In the genomic region with DNA sequence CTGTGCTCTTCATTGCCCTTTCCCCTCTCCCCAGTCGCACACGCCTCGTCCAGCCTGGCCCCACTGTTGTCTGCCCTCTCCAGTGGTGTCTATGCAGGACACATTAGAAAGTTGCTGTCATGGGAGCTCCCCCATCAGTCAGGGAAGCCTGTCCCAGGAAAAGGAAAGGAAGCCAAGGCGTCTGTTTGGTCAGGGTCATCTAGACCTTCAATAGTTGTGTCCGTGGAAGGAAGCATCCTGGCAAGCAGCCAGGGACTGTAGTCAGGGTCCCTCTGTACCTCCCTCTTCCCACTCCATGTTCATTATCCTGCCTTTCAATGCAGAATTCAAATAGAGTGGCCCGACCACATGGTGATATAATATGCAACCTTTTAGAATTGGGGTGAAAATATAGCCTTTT, we compare ENCODE assay signal across 24 cellular contexts.
A peak's percentile ranks its signal among the peaks of the same experiment; 100 is the strongest.
DNase-seq lines count a peak whose midpoint lies in the region; ATAC-seq, FAIRE-seq and TF ChIP-seq lines count a peak whose summit lies in the region.
"Had no signal": no experiment of that assay in that cellular context is flagged by ENCODE, and none has a peak within 500 bp of the region (broad histone marks: within the 10 kb centered on the region; RNA-seq: fewer than 3 reads in every experiment).

No MANE protein-coding gene starts in this region.

- H3F3A ChIP-seq in PC-3 (ENCODE audit: low read length, unreplicated experiment) = no peaks in the 10 kb centered on the region

- no peaks in the 10 kb centered on the region for H3K36me3 Mint-ChIP-seq in natural killer cell treated with Interleukin-12 subunit alpha and Interleukin-12 subunit beta and Interleukin-15 and Interleukin-18, amount 100 ng/mL, for 72 hours
- H3K36me3 Mint-ChIP-seq: CD4-positive, alpha-beta memory T cell; neural progenitor cell had no signal

- no peak overlapping the region for H3K9ac ChIP-seq in liver (ENCODE audit: low read depth in 1 of 2, low read length in 2 of 2)
- H3K9ac ChIP-seq in HepG2 (ENCODE audit: insufficient read depth, low read depth, low read length) = no peak overlapping the region
- no peak overlapping the region for H3K9ac ChIP-seq in PC-3 (ENCODE audit: low read length)
- H3K9ac ChIP-seq: neural progenitor cell had no signal

- H3K4me1 ChIP-seq in liver (ENCODE audit: control insufficient read depth in 4 of 4, insufficient read depth in 4 of 4, low read length in 3 of 4) (no peaks in the 10 kb centered on the region), HepG2 (ENCODE audit: insufficient read depth, low read length) (no peaks in the 10 kb centered on the region), RWPE2 (ENCODE audit: insufficient read depth, poor library complexity, severe bottlenecking) (no peaks in the 10 kb centered on the region), PC-3 (ENCODE audit: insufficient read depth, low read length) (no peaks in the 10 kb centered on the region)
- H3K4me1 ChIP-seq: neural progenitor cell had no signal

- DNase-seq in HepG2 (ENCODE audit: low spot score) (no peak), RWPE2 (ENCODE audit: low spot score) (peak; percentile 38), left kidney (ENCODE audit: low read depth, low spot score) (peak; percentile 39), SIG-M5 treated with dmso at 0.1 percent for 504 hours (lab: John Stamatoyannopoulos, UW; ENCODE audit: unreplicated experiment) (no peak), PC-3 (no peak)
- no peak for DNase-seq in natural killer cell treated with Interleukin-12 subunit alpha and Interleukin-12 subunit beta and Interleukin-15 and Interleukin-18, amount 100 ng/mL, for 72 hours (ENCODE audit: low spot score)
- DNase-seq: activated naive CD4-positive, alpha-beta T cell; activated T-cell treated with anti-CD3 and anti-CD28 coated beads, Interleukin-2, amount 50 U/mL, for 1 hour; CD4-positive, alpha-beta memory T cell; cortex of kidney; GDM1; mucosa of descending colon; NCI-H510A; SHP77; substantia nigra; T-helper 1 cell had no signal

- TF ChIP-seq CTCF in liver (IDR thresholded peaks at IDR 0.05; ENCODE audit: low read depth, low read length, missing input control) (no peak), HepG2 (CRISPR knock-in tag; IDR thresholded peaks at IDR 0.05) (no peak), RWPE2 (IDR thresholded peaks at IDR 0.05; ENCODE audit: poor library complexity, severe bottlenecking) (no peak), PC-3 (conservative IDR thresholded peaks at IDR 0.05; ENCODE audit: low read depth, low read length) (no peak)

- CTCF ChIA-PET in HepG2 (lab: Yijun Ruan, JAX; ENCODE audit: low intra/inter-chr PET ratio, low total read pairs) (no interaction called here), PC-3 (lab: Charles Lee) (no interaction called here)

- no peaks in the 10 kb centered on the region for H3K4me1 Mint-ChIP-seq in natural killer cell treated with Interleukin-12 subunit alpha and Interleukin-12 subunit beta and Interleukin-15 and Interleukin-18, amount 100 ng/mL, for 72 hours (ENCODE audit: low read depth in 2 of 2)
- H3K4me1 Mint-ChIP-seq: CD4-positive, alpha-beta memory T cell; GM23338; neural progenitor cell had no signal

- H3K27me3 ChIP-seq in liver (ENCODE audit: control insufficient read depth in 4 of 4, insufficient read depth in 4 of 4, low read length in 3 of 4) = no peaks in the 10 kb centered on the region
- peaks cover 3 to 10% of the 10 kb centered on the region in 2 experiments; a peak in 3 of 5 replicates for H3K27me3 ChIP-seq in HepG2 (ENCODE audit: control insufficient read depth in 1 of 2, insufficient read depth in 2 of 2, low read length in 2 of 2)
- H3K27me3 ChIP-seq in RWPE2 (ENCODE audit: insufficient read depth, poor library complexity, severe bottlenecking) = no peaks in the 10 kb centered on the region
- H3K27me3 ChIP-seq in PC-3 (ENCODE audit: low read length) = no peaks in the 10 kb centered on the region
- H3K27me3 ChIP-seq: left lung, neural progenitor cell, vagina had no signal

- no peaks in the 10 kb centered on the region for H3K36me3 ChIP-seq in liver (ENCODE audit: control insufficient read depth in 4 of 4, insufficient read depth in 3 of 4, low read depth in 1 of 4, low read length in 3 of 4)
- H3K36me3 ChIP-seq in HepG2 (replicated peaks in 1 of 2; ENCODE audit: control insufficient read depth in 1 of 2, insufficient read depth in 2 of 2, low read length in 2 of 2) = no peaks in the 10 kb centered on the region
- H3K36me3 ChIP-seq in RWPE2 (ENCODE audit: low read depth) = no peaks in the 10 kb centered on the region
- no peaks in the 10 kb centered on the region for H3K36me3 ChIP-seq in PC-3 (ENCODE audit: low read depth, low read length)
- H3K36me3 ChIP-seq: neural progenitor cell, vagina had no signal

- no peak for ATAC-seq in HepG2
- no peak for ATAC-seq in RWPE2 (ENCODE audit: low read depth)
- ATAC-seq in natural killer cell treated with Interleukin-12 subunit alpha and Interleukin-12 subunit beta and Interleukin-15 and Interleukin-18, amount 100 ng/mL, for 72 hours = no peak
- ATAC-seq in PC-3 = no peak
- ATAC-seq: GM23338, left lung, mucosa of descending colon had no signal

- TF ChIP-seq EP300 in HepG2 (IDR thresholded peaks at IDR 0.05; ENCODE audit: low read depth in 2 of 2, low read length in 2 of 2) (no peak), HepG2 (CRISPR knock-in tag; IDR thresholded peaks at IDR 0.05; ENCODE audit: borderline replicate concordance) (no peak)

- no peak for FAIRE-seq in HepG2 (lab: Jason Lieb, UNC)
- FAIRE-seq: endometrium, GM18507, TTC549 had no signal

- H2AFZ ChIP-seq in HepG2 (ENCODE audit: low read length) = no peak overlapping the region
- H2AFZ ChIP-seq in PC-3 (ENCODE audit: low read length) = no peak overlapping the region
- H2AFZ ChIP-seq: GM23338, neural progenitor cell had no signal

- POLR2A ChIA-PET in HepG2 (lab: Yijun Ruan, JAX) (no interaction called here), PC-3 (lab: Charles Lee; ENCODE audit: unreplicated experiment) (no interaction called here)

- no TSS peak for BruUV-seq in HepG2 (replicated peaks; lab: Mats Ljungman, UMichigan)
- BruUV-seq in PC-3 (replicated peaks; lab: Mats Ljungman, UMichigan) = no TSS peak

- H3K4me2 ChIP-seq in HepG2 (ENCODE audit: low read depth, low read length) (no peak overlapping the region), PC-3 (ENCODE audit: low read length) (no peak overlapping the region)
- H3K4me2 ChIP-seq: GM23338, neural progenitor cell had no signal

- H3K79me2 ChIP-seq in HepG2 (ENCODE audit: insufficient read depth, low read length) = no peaks in the 10 kb centered on the region
- no peaks in the 10 kb centered on the region for H3K79me2 ChIP-seq in PC-3 (ENCODE audit: low read length)

- H3K4me3 ChIP-seq in liver (ENCODE audit: low read depth in 1 of 3, low read length in 3 of 3) (no peak overlapping the region), HepG2 (replicated peaks in 1 of 3; ENCODE audit: insufficient read depth in 1 of 3, low read depth in 2 of 3, low read length in 3 of 3) (no peak overlapping the region), RWPE2 (ENCODE audit: severe bottlenecking) (no peak overlapping the region), PC-3 (ENCODE audit: low read length) (no peak overlapping the region)
- H3K4me3 ChIP-seq: GM23338, left lung, mucosa of descending colon, neural progenitor cell, vagina had no signal

- H3K4me3 Mint-ChIP-seq in natural killer cell treated with Interleukin-12 subunit alpha and Interleukin-12 subunit beta and Interleukin-15 and Interleukin-18, amount 100 ng/mL, for 72 hours = no peak overlapping the region
- H3K4me3 Mint-ChIP-seq: CD4-positive, alpha-beta memory T cell; GM23338; neural progenitor cell had no signal

- no peak overlapping the region for H3K27ac Mint-ChIP-seq in natural killer cell treated with Interleukin-12 subunit alpha and Interleukin-12 subunit beta and Interleukin-15 and Interleukin-18, amount 100 ng/mL, for 72 hours
- H3K27ac Mint-ChIP-seq: CD4-positive, alpha-beta memory T cell; GM23338; neural progenitor cell had no signal

- peaks cover 5 to 10% of the 10 kb centered on the region in 2 donors for H3K27me3 Mint-ChIP-seq in natural killer cell treated with Interleukin-12 subunit alpha and Interleukin-12 subunit beta and Interleukin-15 and Interleukin-18, amount 100 ng/mL, for 72 hours

- 68% methylated on average over 6 of the region's 6 CpGs for WGBS in liver
- WGBS in HepG2 (ENCODE audit: low lambda C conversion rate) = 6% methylated on average over 3 of the region's 6 CpGs

- intact Hi-C loops in HepG2 (cut with micrococcal nuclease; ENCODE audit: unreplicated experiment) (no loop called here), PC-3 (cut with micrococcal nuclease) (no loop called here)

- H3K9me3 ChIP-seq in liver (ENCODE audit: control insufficient read depth in 4 of 4, low read length in 3 of 4) (no peaks in the 10 kb centered on the region), HepG2 (ENCODE audit: low read length) (no peaks in the 10 kb centered on the region), RWPE2 (ENCODE audit: severe bottlenecking) (no peaks in the 10 kb centered on the region), PC-3 (ENCODE audit: low read length) (no peaks in the 10 kb centered on the region)
- H3K9me3 ChIP-seq: left lung, mucosa of descending colon, vagina had no signal

- no peak for TF ChIP-seq POLR2A in HepG2 (IDR thresholded peaks at IDR 0.05; ENCODE audit: insufficient read depth in 1 of 2, low read depth in 2 of 2, low read length in 2 of 2)

- no peaks in the 10 kb centered on the region for H4K20me1 ChIP-seq in HepG2 (ENCODE audit: insufficient read depth, low read length)
- no peaks in the 10 kb centered on the region for H4K20me1 ChIP-seq in PC-3 (ENCODE audit: low read length)

- H3K9me2 ChIP-seq in PC-3 (replicated peaks; ENCODE audit: low read length) = no peaks in the 10 kb centered on the region

- peaks cover 3% of the 10 kb centered on the region for H3K9me3 Mint-ChIP-seq in natural killer cell treated with Interleukin-12 subunit alpha and Interleukin-12 subunit beta and Interleukin-15 and Interleukin-18, amount 100 ng/mL, for 72 hours

- no peak overlapping the region for H3K27ac ChIP-seq in liver (ENCODE audit: low read depth in 1 of 2, low read length in 2 of 2)
- H3K27ac ChIP-seq in HepG2 (ENCODE audit: extremely low read length, insufficient read depth, low read length) = no peak overlapping the region
- H3K27ac ChIP-seq in RWPE2 (ENCODE audit: poor library complexity, severe bottlenecking) = no peak overlapping the region
- H3K27ac ChIP-seq in PC-3 (ENCODE audit: low read length) = no peak overlapping the region
- H3K27ac ChIP-seq: left lung, neural progenitor cell, vagina had no signal

- in situ Hi-C loops in HepG2 (cut with HindIII; ENCODE audit: extremely low pct_ligation_motif_present, low pct_unique_long_range_greater_than_20kb) = no loop called here

- TF ChIP-seq RAD21 in liver (IDR thresholded peaks at IDR 0.05) (no peak), HepG2 (CRISPR knock-in tag; IDR thresholded peaks at IDR 0.05) (no peak)

TF ChIP-seq in liver, 16 proteins besides CTCF, POLR2A, EP300 and RAD21:
- TF ChIP-seq NR2F2 (IDR thresholded peaks at IDR 0.05) (peak; percentile 61), HNF4G (IDR thresholded peaks at IDR 0.05) (no peak)

Comparison
In these comparisons a context has a peak if more than half of its experiments do, and no peak if none do; other contexts are left out.
1. DNase-seq: peak in RWPE2 (single experiment) and left kidney (single experiment); none in HepG2 (single experiment), natural killer cell treated with Interleukin-12 subunit alpha and Interleukin-12 subunit beta and Interleukin-15 and Interleukin-18, amount 100 ng/mL, for 72 hours (single experiment), SIG-M5 treated with dmso at 0.1 percent for 504 hours (single experiment) and PC-3 (single experiment).